ENCODE assay signal across 19 cellular contexts in the genomic region with DNA sequence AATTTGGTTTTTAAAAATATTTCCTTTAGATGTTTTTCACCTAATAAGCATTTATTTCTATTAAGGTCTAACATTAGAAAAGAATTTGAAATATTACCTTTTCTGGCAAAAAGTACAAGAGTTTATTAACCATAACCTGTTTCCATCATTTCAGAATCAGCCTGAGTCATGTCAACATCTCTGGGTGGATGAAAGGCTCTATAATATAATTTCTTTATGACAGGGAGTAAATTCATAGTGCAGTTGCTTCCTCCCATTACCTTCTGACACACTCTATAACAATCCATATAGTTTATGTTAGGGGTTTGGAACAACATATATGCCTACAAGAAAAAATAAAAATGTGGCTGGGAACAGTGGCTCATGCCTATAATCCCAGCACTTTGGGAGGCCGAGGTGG.
"Had no signal": no experiment of that assay in that cellular context is flagged by ENCODE, and none has a peak within 500 bp of the region (broad histone marks: within the 10 kb centered on the region; RNA-seq: fewer than 3 reads in every experiment).

No MANE protein-coding gene starts in this region.

- H2AFZ ChIP-seq: hepatocyte had no signal

- H3K4me3 ChIP-seq: coronary artery, dorsolateral prefrontal cortex, esophagus muscularis mucosa, gastroesophageal sphincter, heart left ventricle, hepatocyte, left lung, lower lobe of right lung had no signal

- H3K27me3 ChIP-seq: dorsolateral prefrontal cortex, esophagus muscularis mucosa, foreskin keratinocyte, gastroesophageal sphincter, heart left ventricle, hepatocyte, left lung had no signal

- DNase-seq: dermis blood vessel endothelial cell; dorsolateral prefrontal cortex; effector CD4-positive, alpha-beta T cell; effector memory CD4-positive, alpha-beta T cell; foreskin keratinocyte; heart left ventricle; immature natural killer cell; islet precursor cell; kidney; kidney glomerular epithelial cell; left lung; left ventricle myocardium superior; lower lobe of right lung; mesenchymal stem cell had no signal

- H3K79me2 ChIP-seq: hepatocyte had no signal

- H3K36me3 ChIP-seq: esophagus muscularis mucosa, gastroesophageal sphincter, heart left ventricle, left lung, lower lobe of right lung had no signal

- ATAC-seq: foreskin keratinocyte, gastroesophageal sphincter, heart left ventricle, lower lobe of right lung had no signal

- H3K4me2 ChIP-seq: hepatocyte had no signal

- H3K9me3 ChIP-seq: esophagus muscularis mucosa, gastroesophageal sphincter, left lung, lower lobe of right lung had no signal

- H3K4me1 ChIP-seq: foreskin keratinocyte, left lung, lower lobe of right lung had no signal

- H3K27ac ChIP-seq: coronary artery, dorsolateral prefrontal cortex, esophagus muscularis mucosa, foreskin keratinocyte, gastroesophageal sphincter, heart left ventricle, hepatocyte, left lung, lower lobe of right lung had no signal

- FAIRE-seq: endothelial cell of umbilical vein had no signal
